15 cellular contexts compared by ENCODE assay signal in the genomic region with DNA sequence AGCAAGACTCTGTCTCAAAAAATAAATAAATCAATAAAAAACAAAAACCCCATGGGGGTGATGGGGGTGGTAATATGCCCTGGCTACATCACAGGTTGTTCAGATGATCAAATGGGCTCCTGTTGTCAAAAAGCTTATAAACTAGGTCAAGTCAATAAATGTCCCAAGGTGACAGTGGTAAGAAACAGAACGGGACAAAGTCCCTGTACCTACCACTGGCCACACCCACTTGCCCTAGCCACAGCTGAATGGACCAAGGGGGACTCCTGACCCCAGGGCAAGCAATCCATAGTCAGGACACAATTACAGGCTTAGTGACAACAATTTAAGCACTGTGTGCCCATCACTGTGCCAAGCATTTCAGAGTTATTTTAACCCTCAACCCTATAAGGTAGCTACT.
"Had no signal": no experiment of that assay in that cellular context is flagged by ENCODE, and none has a peak within 500 bp of the region (broad histone marks: within the 10 kb centered on the region; RNA-seq: fewer than 3 reads in every experiment).

No MANE protein-coding gene starts in this region.

- H3K27ac ChIP-seq: epithelial cell of prostate, skin epidermis, upper lobe of left lung had no signal

- H3K27me3 ChIP-seq: upper lobe of left lung had no signal

- H3K9me3 ChIP-seq: upper lobe of left lung had no signal

- DNase-seq: activated CD4-positive, alpha-beta memory T cell treated with anti-CD3 and anti-CD28 coated beads for 36 hours; activated CD4-positive, alpha-beta T cell treated with anti-CD3 and anti-CD28 coated beads for 36 hours; activated naive CD8-positive, alpha-beta T cell treated with anti-CD3 and anti-CD28 coated beads for 36 hours; amygdala; central memory CD4-positive, alpha-beta T cell; dermis blood vessel endothelial cell; immature natural killer cell; naive thymus-derived CD8-positive, alpha-beta T cell; stimulated activated CD4-positive, alpha-beta T cell treated with anti-CD3 and anti-CD28 coated beads, Interleukin-4, amount 100 ng/mL, for 24 hours; stimulated activated naive CD4-positive, alpha-beta T cell treated with Interleukin-2 at 50 U/mL for 16 hours; substantia nigra; T-helper 17 cell; upper lobe of left lung had no signal

- H3K4me3 ChIP-seq: skin epidermis, upper lobe of left lung had no signal

- ATAC-seq: activated CD4-positive, alpha-beta T cell treated with anti-CD3 and anti-CD28 coated beads for 36 hours; naive thymus-derived CD8-positive, alpha-beta T cell; T-helper 17 cell had no signal
